1 cellular context compared by ENCODE assay signal in the genomic region with DNA sequence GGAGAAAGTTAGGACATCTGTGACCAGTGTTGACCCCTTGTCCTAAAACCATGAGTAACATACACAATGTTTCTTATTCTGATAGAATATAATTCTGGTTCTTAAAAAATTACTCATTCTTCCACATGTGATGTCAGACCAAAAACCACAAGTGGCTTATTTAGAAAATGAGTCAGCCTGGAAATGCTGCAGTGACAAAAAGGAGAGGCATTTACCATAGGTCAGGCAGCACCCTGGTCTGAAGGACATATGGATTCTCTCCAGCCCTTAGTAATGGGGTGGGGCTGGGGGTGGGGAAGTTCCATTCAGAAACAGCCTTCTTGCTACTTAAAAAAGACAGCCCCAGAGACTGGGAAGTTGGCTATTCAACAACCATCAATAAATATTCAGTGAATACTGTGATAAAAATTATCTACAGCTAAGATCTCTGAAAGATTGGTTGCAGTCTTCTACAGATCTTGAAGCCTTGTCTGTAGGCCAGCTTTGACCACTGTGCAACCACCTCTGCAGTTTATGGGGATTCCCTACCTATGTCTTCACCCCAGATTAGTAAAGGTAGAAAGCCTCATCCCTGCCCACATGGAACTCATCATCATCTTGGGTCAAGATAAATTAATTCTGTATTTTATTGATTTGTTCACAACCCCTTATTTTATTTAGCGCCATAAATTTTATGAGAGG.
A peak's percentile ranks its signal among the peaks of the same experiment; 100 is the strongest.
TF ChIP-seq lines count a peak whose summit lies in the region.

No MANE protein-coding gene starts in this region.

TF ChIP-seq in GM12878, 131 proteins besides CTCF, POLR2A, EP300 and RAD21 (continued from another document):
- TF ChIP-seq, protein P1, sequence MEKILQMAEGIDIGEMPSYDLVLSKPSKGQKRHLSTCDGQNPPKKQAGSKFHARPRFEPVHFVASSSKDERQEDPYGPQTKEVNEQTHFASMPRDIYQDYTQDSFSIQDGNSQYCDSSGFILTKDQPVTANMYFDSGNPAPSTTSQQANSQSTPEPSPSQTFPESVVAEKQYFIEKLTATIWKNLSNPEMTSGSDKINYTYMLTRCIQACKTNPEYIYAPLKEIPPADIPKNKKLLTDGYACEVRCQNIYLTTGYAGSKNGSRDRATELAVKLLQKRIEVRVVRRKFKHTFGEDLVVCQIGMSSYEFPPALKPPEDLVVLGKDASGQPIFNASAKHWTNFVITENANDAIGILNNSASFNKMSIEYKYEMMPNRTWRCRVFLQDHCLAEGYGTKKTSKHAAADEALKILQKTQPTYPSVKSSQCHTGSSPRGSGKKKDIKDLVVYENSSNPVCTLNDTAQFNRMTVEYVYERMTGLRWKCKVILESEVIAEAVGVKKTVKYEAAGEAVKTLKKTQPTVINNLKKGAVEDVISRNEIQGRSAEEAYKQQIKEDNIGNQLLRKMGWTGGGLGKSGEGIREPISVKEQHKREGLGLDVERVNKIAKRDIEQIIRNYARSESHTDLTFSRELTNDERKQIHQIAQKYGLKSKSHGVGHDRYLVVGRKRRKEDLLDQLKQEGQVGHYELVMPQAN (conservative IDR thresholded peaks at IDR 0.05) = no peak
- TF ChIP-seq POU2F2 (IDR thresholded peaks at IDR 0.05; ENCODE audit: borderline replicate concordance, low read depth, low read length) (0 out of 3 replicates have a peak, but pooled peaks have one; percentile 23), BACH1 (IDR thresholded peaks at IDR 0.05; ENCODE audit: borderline replicate concordance) (no peak; the same call in 1 of the 2 replicates), TCF12 (IDR thresholded peaks at IDR 0.05; ENCODE audit: low read depth, low read length) (0 out of 2 replicates have a peak, but pooled peaks have one; percentile 41), YBX1 (IDR thresholded peaks at IDR 0.05) (no peak), MTA3 (IDR thresholded peaks at IDR 0.05; ENCODE audit: borderline replicate concordance, low read length) (0 out of 2 replicates have a peak, but pooled peaks have one; percentile 43), SUPT20H (IDR thresholded peaks at IDR 0.05; ENCODE audit: borderline replicate concordance, control insufficient read depth, low read depth, low read length) (no peak), SP1 (IDR thresholded peaks at IDR 0.05; ENCODE audit: low read depth, low read length) (peak; percentile 13), STAT1 (conservative IDR thresholded peaks at IDR 0.05) (no peak), TARDBP (IDR thresholded peaks at IDR 0.05; ENCODE audit: borderline replicate concordance) (no peak), BMI1 (IDR thresholded peaks at IDR 0.05; ENCODE audit: borderline replicate concordance) (peak; percentile 57; the same call in 1 of the 2 replicates), MYB (IDR thresholded peaks at IDR 0.05; ENCODE audit: borderline replicate concordance, low read depth, low read length) (no peak), NFXL1 (IDR thresholded peaks at IDR 0.05; ENCODE audit: borderline replicate concordance) (no peak), NR2C1 (IDR thresholded peaks at IDR 0.05) (0 out of 2 replicates have a peak, but pooled peaks have one; percentile 5)
- TF ChIP-seq, protein P2, sequence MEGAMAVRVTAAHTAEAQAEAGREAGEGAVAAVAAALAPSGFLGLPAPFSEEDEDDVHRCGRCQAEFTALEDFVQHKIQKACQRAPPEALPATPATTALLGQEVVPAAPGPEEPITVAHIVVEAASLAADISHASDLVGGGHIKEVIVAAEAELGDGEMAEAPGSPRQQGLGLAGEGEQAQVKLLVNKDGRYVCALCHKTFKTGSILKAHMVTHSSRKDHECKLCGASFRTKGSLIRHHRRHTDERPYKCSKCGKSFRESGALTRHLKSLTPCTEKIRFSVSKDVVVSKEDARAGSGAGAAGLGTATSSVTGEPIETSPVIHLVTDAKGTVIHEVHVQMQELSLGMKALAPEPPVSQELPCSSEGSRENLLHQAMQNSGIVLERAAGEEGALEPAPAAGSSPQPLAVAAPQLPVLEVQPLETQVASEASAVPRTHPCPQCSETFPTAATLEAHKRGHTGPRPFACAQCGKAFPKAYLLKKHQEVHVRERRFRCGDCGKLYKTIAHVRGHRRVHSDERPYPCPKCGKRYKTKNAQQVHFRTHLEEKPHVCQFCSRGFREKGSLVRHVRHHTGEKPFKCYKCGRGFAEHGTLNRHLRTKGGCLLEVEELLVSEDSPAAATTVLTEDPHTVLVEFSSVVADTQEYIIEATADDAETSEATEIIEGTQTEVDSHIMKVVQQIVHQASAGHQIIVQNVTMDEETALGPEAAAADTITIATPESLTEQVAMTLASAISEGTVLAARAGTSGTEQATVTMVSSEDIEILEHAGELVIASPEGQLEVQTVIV (IDR thresholded peaks at IDR 0.05; ENCODE audit: borderline replicate concordance, partially characterized antibody) = no peak
- TF ChIP-seq, protein P3, sequence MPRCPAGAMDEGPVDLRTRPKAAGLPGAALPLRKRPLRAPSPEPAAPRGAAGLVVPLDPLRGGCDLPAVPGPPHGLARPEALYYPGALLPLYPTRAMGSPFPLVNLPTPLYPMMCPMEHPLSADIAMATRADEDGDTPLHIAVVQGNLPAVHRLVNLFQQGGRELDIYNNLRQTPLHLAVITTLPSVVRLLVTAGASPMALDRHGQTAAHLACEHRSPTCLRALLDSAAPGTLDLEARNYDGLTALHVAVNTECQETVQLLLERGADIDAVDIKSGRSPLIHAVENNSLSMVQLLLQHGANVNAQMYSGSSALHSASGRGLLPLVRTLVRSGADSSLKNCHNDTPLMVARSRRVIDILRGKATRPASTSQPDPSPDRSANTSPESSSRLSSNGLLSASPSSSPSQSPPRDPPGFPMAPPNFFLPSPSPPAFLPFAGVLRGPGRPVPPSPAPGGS (IDR thresholded peaks at IDR 0.05; ENCODE audit: borderline replicate concordance, insufficient read depth, low read depth, low read length, poor library complexity, severe bottlenecking) = peak; percentile 75
